7 cellular contexts compared by ENCODE assay signal in the genomic region with DNA sequence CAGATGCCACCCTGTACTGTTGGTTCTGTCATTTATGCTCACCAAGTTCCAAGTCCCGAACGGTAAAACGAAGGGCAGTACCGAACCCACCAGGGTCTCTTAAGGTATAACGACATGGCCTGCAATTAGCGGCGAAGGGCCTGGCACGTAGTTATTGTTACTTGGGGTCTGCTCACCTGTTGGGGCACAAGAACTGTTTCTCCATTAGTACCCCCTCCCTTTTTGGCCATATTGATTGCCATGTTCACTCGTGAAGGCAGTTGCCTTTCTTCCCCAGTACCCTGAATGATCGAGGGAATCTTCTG. TPM values are rescaled to one million over a fixed set of nuclear protein-coding genes. Genes with fewer than 3 reads are reported as not detected.
DNase-seq lines count a peak whose midpoint lies in the region; ATAC-seq and TF ChIP-seq lines count a peak whose summit lies in the region.

No MANE protein-coding gene starts in this region.

- H3K9me3 ChIP-seq in H9 (ENCODE audit: control insufficient read depth, low read depth, low read length) (no peaks in the 10 kb centered on the region), iPS-18a (ENCODE audit: control insufficient read depth, low read depth, low read length) (no peaks in the 10 kb centered on the region), skeletal muscle tissue (ENCODE audit: control insufficient read depth in 3 of 3, low read length in 3 of 3) (no peaks in the 10 kb centered on the region)

- H4K20me1 ChIP-seq in H9 (ENCODE audit: control insufficient read depth, insufficient read depth, insufficient read length) = no peaks in the 10 kb centered on the region

- WGBS in H9 (ENCODE audit: extremely low coverage, insufficient read length, low lambda C conversion rate) = no CpG with 5 or more reads among the region's 10 CpGs

- no peak overlapping the region for H3K27ac ChIP-seq in H9 (ENCODE audit: insufficient read length, low read depth, low read length)
- H3K27ac ChIP-seq in iPS-18a (ENCODE audit: low read length) = no peak overlapping the region
- H3K27ac ChIP-seq in skeletal muscle tissue (ENCODE audit: low read depth, low read length) = no peak overlapping the region

- no peaks in the 10 kb centered on the region for H3K79me1 ChIP-seq in H9 (ENCODE audit: insufficient read depth, low read depth, low read length, poor library complexity, severe bottlenecking)

- no peak for ATAC-seq in WTC11
- no peak for ATAC-seq in HG02884 (IDR thresholded peaks at IDR 0.05; ENCODE audit: unreplicated experiment)
- no peak for ATAC-seq in HG02840 (IDR thresholded peaks at IDR 0.05; ENCODE audit: low FRiP score, unreplicated experiment)

- no peak overlapping the region for H3K56ac ChIP-seq in H9 (ENCODE audit: insufficient read length, low read depth, low read length)

- H3K4me1 Mint-ChIP-seq in H9 = peaks cover 36 to 41% of the 10 kb centered on the region in 2 experiments
- H3K4me1 Mint-ChIP-seq in WTC11 = peaks cover 40% of the 10 kb centered on the region

- H2BK12ac ChIP-seq in H9 (ENCODE audit: insufficient read length, low read depth, low read length) = no peak overlapping the region

- H3K79me2 ChIP-seq in H9 (ENCODE audit: insufficient read depth, low read length) = no peaks in the 10 kb centered on the region

- no peak overlapping the region for H3T11ph ChIP-seq in H9 (ENCODE audit: low read length)

- no peak overlapping the region for H2BK20ac ChIP-seq in H9 (ENCODE audit: low read depth, low read length, poor library complexity, severe bottlenecking)

- H3K4ac ChIP-seq in H9 (ENCODE audit: low read depth, low read length) = no peak overlapping the region

- H3K9me3 Mint-ChIP-seq in H9 (no peaks in the 10 kb centered on the region; a peak in 1 of 5 replicates), WTC11 (no peaks in the 10 kb centered on the region)

- H4K8ac ChIP-seq in H9 (replicated peaks; ENCODE audit: insufficient read length, low read depth, low read length) = no peak overlapping the region

- POLR2A ChIA-PET in WTC11 (lab: Charles Lee) = interaction anchor here (0.7 kb wide), 1 partner anchor 183 kb away, joined by 3 read pairs; no protein-coding TSS in a partner anchor

- H3K36me3 ChIP-seq in iPS-18a (ENCODE audit: control insufficient read depth, low read depth, low read length) (peaks cover 3% of the 10 kb centered on the region), skeletal muscle tissue (ENCODE audit: control insufficient read depth in 3 of 3, insufficient read depth in 3 of 3, low read length in 3 of 3) (no peaks in the 10 kb centered on the region)

- H3K27ac Mint-ChIP-seq in H9 = no peak overlapping the region
- H3K27ac Mint-ChIP-seq in WTC11 = no peak overlapping the region

- TF ChIP-seq CTCF in H9 (conservative IDR thresholded peaks at IDR 0.05) (no peak), WTC11 (IDR thresholded peaks at IDR 0.05) (no peak)

- no peak overlapping the region for H3K18ac ChIP-seq in H9 (ENCODE audit: insufficient read length, low read depth, low read length)

- no peak overlapping the region for H2BK120ac ChIP-seq in H9 (ENCODE audit: low read depth, low read length, poor library complexity, severe bottlenecking)

- peaks cover 4% of the 10 kb centered on the region for H3K23me2 ChIP-seq in H9 (ENCODE audit: insufficient read length, low read depth, low read length, poor library complexity, severe bottlenecking)

- H4K5ac ChIP-seq in H9 (ENCODE audit: insufficient read length, low read depth, low read length) = no peak overlapping the region

- H3K27me3 Mint-ChIP-seq in H9 (ENCODE audit: low read depth) (peaks cover 26% of the 10 kb centered on the region), WTC11 (ENCODE audit: low read depth) (peaks cover 18% of the 10 kb centered on the region)

- no peak overlapping the region for H2AFZ ChIP-seq in H9 (ENCODE audit: low read length)

- peaks cover 9% of the 10 kb centered on the region; the same call in 1 of the 2 replicates for H3K27me3 ChIP-seq in H9 (ENCODE audit: insufficient read depth, low read length)
- peaks cover 18% of the 10 kb centered on the region for H3K27me3 ChIP-seq in iPS-18a (ENCODE audit: control insufficient read depth, insufficient read depth, low read length)
- peaks cover 0 to 10% (median 8%) of the 10 kb centered on the region in 3 donors for H3K27me3 ChIP-seq in skeletal muscle tissue (ENCODE audit: control insufficient read depth in 3 of 3, insufficient read depth in 3 of 3, low read length in 3 of 3)

- H3K14ac ChIP-seq in H9 (ENCODE audit: insufficient read depth, low read length) = no peak overlapping the region

- H3K4me2 ChIP-seq in H9 (ENCODE audit: insufficient read depth, insufficient read length, low read length) = peak overlapping the region; percentile 38

- DNase-seq in H9 = no peak
- DNase-seq in WTC11 (ENCODE audit: low spot score) = no peak
- no peak for DNase-seq in amygdala (lab: John Stamatoyannopoulos, UW)

- H3K4me3 Mint-ChIP-seq in H9 (peak overlapping the region; percentile 66 to 83), WTC11 (peak overlapping the region; percentile 74)

- H3K9ac ChIP-seq in H9 (ENCODE audit: extremely low read depth, insufficient read length, low read length) (no peak overlapping the region), iPS-18a (ENCODE audit: low read length) (no peak overlapping the region), skeletal muscle tissue (ENCODE audit: low read depth in 1 of 3, low read length in 3 of 3) (peak overlapping the region in 2 of 3 donors; percentile 79 to 89)

- no peak overlapping the region for H4K91ac ChIP-seq in H9 (ENCODE audit: insufficient read length, low read depth, low read length)

- no peak overlapping the region for H2BK5ac ChIP-seq in H9 (ENCODE audit: insufficient read length, low read length)

- H3K4me1 ChIP-seq in H9 (ENCODE audit: insufficient read depth, low read length) = peaks cover 7% of the 10 kb centered on the region; the same call in 1 of the 2 replicates
- peaks cover 39% of the 10 kb centered on the region for H3K4me1 ChIP-seq in iPS-18a (ENCODE audit: control insufficient read depth, low read depth, low read length)
- H3K4me1 ChIP-seq in skeletal muscle tissue (ENCODE audit: control insufficient read depth in 3 of 3, insufficient read depth in 3 of 3, low read length in 3 of 3) = peaks cover 11 to 14% (median 13%) of the 10 kb centered on the region in 3 donors

- H3K36me3 Mint-ChIP-seq in H9 (ENCODE audit: insufficient read depth in 1 of 3, low read depth in 3 of 3) = no peaks in the 10 kb centered on the region; a peak in 2 of 7 replicates
- no peaks in the 10 kb centered on the region; the same call in 1 of the 2 replicates for H3K36me3 Mint-ChIP-seq in WTC11

- no peak overlapping the region for H3K23ac ChIP-seq in H9 (ENCODE audit: insufficient read length, low read depth, low read length)

- H2AK5ac ChIP-seq in H9 (ENCODE audit: insufficient read length, low read length) = no peak overlapping the region

- CTCF ChIA-PET in WTC11 (lab: Charles Lee) = no interaction called here

- H3K4me3 ChIP-seq in iPS-18a (ENCODE audit: low read length) (peak overlapping the region; percentile 69), skeletal muscle tissue (ENCODE audit: low read length in 3 of 3) (peak overlapping the region; percentile 74 to 80 (median 77))

- no peak overlapping the region for H2BK15ac ChIP-seq in H9 (ENCODE audit: low read depth, low read length)

TF ChIP-seq in WTC11, 78 proteins besides CTCF, POLR2A, EP300 and RAD21:
- TF ChIP-seq, protein P1, sequence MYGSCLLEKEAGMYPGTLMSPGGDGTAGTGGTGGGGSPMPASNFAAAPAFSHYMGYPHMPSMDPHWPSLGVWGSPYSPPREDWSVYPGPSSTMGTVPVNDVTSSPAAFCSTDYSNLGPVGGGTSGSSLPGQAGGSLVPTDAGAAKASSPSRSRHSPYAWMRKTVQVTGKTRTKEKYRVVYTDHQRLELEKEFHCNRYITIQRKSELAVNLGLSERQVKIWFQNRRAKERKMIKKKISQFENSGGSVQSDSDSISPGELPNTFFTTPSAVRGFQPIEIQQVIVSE (CRISPR knock-in tag; IDR thresholded peaks at IDR 0.05; ENCODE audit: borderline replicate concordance) = no peak
- TF ChIP-seq ZNF121 (CRISPR knock-in tag; IDR thresholded peaks at IDR 0.05) (no peak), RELA (CRISPR knock-in tag; IDR thresholded peaks at IDR 0.05; ENCODE audit: borderline replicate concordance) (no peak), GTF2I (CRISPR knock-in tag; conservative IDR thresholded peaks at IDR 0.05) (no peak), ETV6 (CRISPR knock-in tag; IDR thresholded peaks at IDR 0.05) (no peak)

RNA-seq across cellular contexts. Expression of a gene that starts 0.4 kb away (rescaled TPM):
- total RNA-seq in H9 (2021) (8.3 and 9.8 TPM in 2 replicates), WTC11 (2021) (5.3 to 6.4 TPM (median 5.6 TPM) in 3 replicates), skeletal muscle tissue (1.6 TPM)

RNA-seq across cellular contexts. Expression of a gene that starts 0.6 kb away (rescaled TPM):
- 8.2 and 11.0 TPM in 2 replicates for total RNA-seq in H9 (2021)
- total RNA-seq in WTC11 (2021) = 9.5 to 11.7 TPM (median 10.6 TPM) in 3 replicates
- total RNA-seq in skeletal muscle tissue = 0.52 TPM

RNA-seq across cellular contexts. Expression of a gene that starts 35.1 kb away (rescaled TPM):
- total RNA-seq in H9 (2021) (36.7 and 39.2 TPM in 2 replicates), WTC11 (2021) (23.3 to 29.9 TPM (median 26.3 TPM) in 3 replicates), skeletal muscle tissue (20.9 TPM)

RNA-seq across cellular contexts. Expression of a gene that starts 44.9 kb away (rescaled TPM):
- 30.3 and 34.6 TPM in 2 replicates for total RNA-seq in H9 (2021)
- 32.7 to 38.7 TPM (median 34.4 TPM) in 3 replicates for total RNA-seq in WTC11 (2021)
- total RNA-seq in skeletal muscle tissue = 45.9 TPM

Comparison
In these comparisons a context has a peak if more than half of its experiments do, and no peak if none do; other contexts are left out.
1. H3K9ac ChIP-seq: peak in skeletal muscle tissue (2 of 3); none in H9 (single experiment) and iPS-18a (single experiment).